In genomic region chr6:134195164-134195906, GRCh38 we compare ENCODE assay signal across 1 cellular context.
TF ChIP-seq lines count a peak whose summit lies in the region.

No MANE protein-coding gene starts in this region.

TF ChIP-seq in K562, 482 proteins besides CTCF, POLR2A, EP300 and RAD21 (continued from another document):
- TF ChIP-seq, protein P1, sequence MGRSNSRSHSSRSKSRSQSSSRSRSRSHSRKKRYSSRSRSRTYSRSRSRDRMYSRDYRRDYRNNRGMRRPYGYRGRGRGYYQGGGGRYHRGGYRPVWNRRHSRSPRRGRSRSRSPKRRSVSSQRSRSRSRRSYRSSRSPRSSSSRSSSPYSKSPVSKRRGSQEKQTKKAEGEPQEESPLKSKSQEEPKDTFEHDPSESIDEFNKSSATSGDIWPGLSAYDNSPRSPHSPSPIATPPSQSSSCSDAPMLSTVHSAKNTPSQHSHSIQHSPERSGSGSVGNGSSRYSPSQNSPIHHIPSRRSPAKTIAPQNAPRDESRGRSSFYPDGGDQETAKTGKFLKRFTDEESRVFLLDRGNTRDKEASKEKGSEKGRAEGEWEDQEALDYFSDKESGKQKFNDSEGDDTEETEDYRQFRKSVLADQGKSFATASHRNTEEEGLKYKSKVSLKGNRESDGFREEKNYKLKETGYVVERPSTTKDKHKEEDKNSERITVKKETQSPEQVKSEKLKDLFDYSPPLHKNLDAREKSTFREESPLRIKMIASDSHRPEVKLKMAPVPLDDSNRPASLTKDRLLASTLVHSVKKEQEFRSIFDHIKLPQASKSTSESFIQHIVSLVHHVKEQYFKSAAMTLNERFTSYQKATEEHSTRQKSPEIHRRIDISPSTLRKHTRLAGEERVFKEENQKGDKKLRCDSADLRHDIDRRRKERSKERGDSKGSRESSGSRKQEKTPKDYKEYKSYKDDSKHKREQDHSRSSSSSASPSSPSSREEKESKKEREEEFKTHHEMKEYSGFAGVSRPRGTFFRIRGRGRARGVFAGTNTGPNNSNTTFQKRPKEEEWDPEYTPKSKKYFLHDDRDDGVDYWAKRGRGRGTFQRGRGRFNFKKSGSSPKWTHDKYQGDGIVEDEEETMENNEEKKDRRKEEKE (IDR thresholded peaks at IDR 0.05; ENCODE audit: borderline replicate concordance in 1 of 2, control insufficient read depth in 1 of 2, low read depth in 2 of 2, low read length in 1 of 2), result no peak
- no peak for TF ChIP-seq NR4A1 (CRISPR knock-in tag; IDR thresholded peaks at IDR 0.05)
- TF ChIP-seq NR4A1 (tag; IDR thresholded peaks at IDR 0.05), result 0 out of 2 replicates have a peak, but pooled peaks have one; percentile 53
- 0 out of 2 replicates have a peak, but pooled peaks have one; percentile 29 for TF ChIP-seq MYNN (IDR thresholded peaks at IDR 0.05)
- no peak for TF ChIP-seq MYNN (CRISPR knock-in tag; IDR thresholded peaks at IDR 0.05)
- no peak for TF ChIP-seq ZNF431 (CRISPR knock-in tag; IDR thresholded peaks at IDR 0.05)
- TF ChIP-seq, protein P2, sequence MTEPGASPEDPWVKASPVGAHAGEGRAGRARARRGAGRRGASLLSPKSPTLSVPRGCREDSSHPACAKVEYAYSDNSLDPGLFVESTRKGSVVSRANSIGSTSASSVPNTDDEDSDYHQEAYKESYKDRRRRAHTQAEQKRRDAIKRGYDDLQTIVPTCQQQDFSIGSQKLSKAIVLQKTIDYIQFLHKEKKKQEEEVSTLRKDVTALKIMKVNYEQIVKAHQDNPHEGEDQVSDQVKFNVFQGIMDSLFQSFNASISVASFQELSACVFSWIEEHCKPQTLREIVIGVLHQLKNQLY (CRISPR knock-in tag; conservative IDR thresholded peaks at IDR 0.05), result no peak
- no peak for TF ChIP-seq ZNF347 (CRISPR knock-in tag; IDR thresholded peaks at IDR 0.05; ENCODE audit: low read depth)
- no peak for TF ChIP-seq XRCC4 (IDR thresholded peaks at IDR 0.05; ENCODE audit: extremely low read depth, insufficient read depth, insufficient read length)
- TF ChIP-seq NFE2L1 (tag; IDR thresholded peaks at IDR 0.05; ENCODE audit: borderline replicate concordance, low read depth), result 0 out of 2 replicates have a peak, but pooled peaks have one; percentile 3
- 0 out of 2 replicates have a peak, but pooled peaks have one; percentile 12 for TF ChIP-seq BACH1 (tag; IDR thresholded peaks at IDR 0.05)
- TF ChIP-seq ELF2 (CRISPR knock-in tag; IDR thresholded peaks at IDR 0.05), result peak; percentile 59; the same call in 1 of the 2 replicates
